In genomic region chr20:47274449-47275108, GRCh38 we compare ENCODE assay signal across 8 cellular contexts.
DNase-seq lines count a peak whose midpoint lies in the region; ATAC-seq and FAIRE-seq lines count a peak whose summit lies in the region.

No MANE protein-coding gene starts in this region.

- peaks cover 37% of the 10 kb centered on the region for H3K36me3 ChIP-seq in adipocyte (ENCODE audit: control insufficient read depth, insufficient read depth, low read length, severe bottlenecking)

- no peaks in the 10 kb centered on the region for H3K27me3 ChIP-seq in adipocyte (replicated peaks; ENCODE audit: control insufficient read depth, insufficient read depth, low read length)
- H3K27me3 ChIP-seq in right cardiac atrium (ENCODE audit: control insufficient read depth, insufficient read depth): no peaks in the 10 kb centered on the region

- H3K4me3 ChIP-seq in adipocyte (ENCODE audit: low read length): peak overlapping the region; percentile 47
- H3K4me3 ChIP-seq in right cardiac atrium (ENCODE audit: low read length): no peak overlapping the region

- peak; percentile 62 for DNase-seq in LoVo (ENCODE audit: low spot score)
- peak; percentile 92 for DNase-seq in adipocyte (ENCODE audit: low read depth)
- no peak for DNase-seq in right cardiac atrium
- DNase-seq in stimulated activated CD4-positive, alpha-beta T cell treated with anti-CD3 and anti-CD28 coated beads, Interleukin-2, amount 100 ng/mL, for 24 hours: peak; percentile 16 to 43
- no peak for DNase-seq in COR-L47 (lab: John Stamatoyannopoulos, UW)
- no peak for DNase-seq in effector CD4-positive, alpha-beta T cell

- intact Hi-C loops in right cardiac atrium (cut with DNase I): loop anchor here (2.0 to 10.0 kb wide), 4 partner anchors 110 to 360 kb away; no protein-coding TSS in a partner anchor

- ATAC-seq in GM21825 (IDR thresholded peaks at IDR 0.05; ENCODE audit: unreplicated experiment) (peak; percentile 80), right cardiac atrium (peak; percentile 59 to 86)

- H3K4me1 ChIP-seq in adipocyte (ENCODE audit: control insufficient read depth, insufficient read depth, low read length) (peaks cover 68% of the 10 kb centered on the region), right cardiac atrium (ENCODE audit: control insufficient read depth, insufficient read depth, low read length) (no peaks in the 10 kb centered on the region)

- H3K9me3 ChIP-seq in adipocyte (ENCODE audit: control insufficient read depth, low read length): no peaks in the 10 kb centered on the region
- no peaks in the 10 kb centered on the region for H3K9me3 ChIP-seq in right cardiac atrium (ENCODE audit: control insufficient read depth, low read length)

- 43% methylated on average over 3 of the region's 3 CpGs for WGBS in right cardiac atrium

- peak; percentile 75 for FAIRE-seq in G401.6 (lab: Jason Lieb, UNC)

- H3K27ac ChIP-seq in right cardiac atrium (ENCODE audit: low read length): peak overlapping the region; percentile 72

- peak overlapping the region; percentile 88 for H3K9ac ChIP-seq in adipocyte (ENCODE audit: low read length)

Comparison
In these comparisons a context has a peak if more than half of its experiments do, and no peak if none do; other contexts are left out.
1. DNase-seq: peak in LoVo (single experiment), adipocyte (single experiment) and stimulated activated CD4-positive, alpha-beta T cell treated with anti-CD3 and anti-CD28 coated beads, Interleukin-2, amount 100 ng/mL, for 24 hours (2 of 2); none in right cardiac atrium (0 of 3), COR-L47 (single experiment) and effector CD4-positive, alpha-beta T cell (single experiment).